Comparison of ENCODE assay signal across 11 cellular contexts in genomic region chr15:62124176-62124952, GRCh38. TPM values are rescaled to one million over a fixed set of nuclear protein-coding genes. Genes with fewer than 3 reads are reported as not detected.
A peak's percentile ranks its signal among the peaks of the same experiment; 100 is the strongest.
DNase-seq lines count a peak whose midpoint lies in the region; ATAC-seq, FAIRE-seq and TF ChIP-seq lines count a peak whose summit lies in the region.
"Had no signal": no experiment of that assay in that cellular context is flagged by ENCODE, and none has a peak within 500 bp of the region (broad histone marks: within the 10 kb centered on the region; RNA-seq: fewer than 3 reads in every experiment).

No MANE protein-coding gene starts in this region.

- no peak for TF ChIP-seq RAD21 in A549 (conservative IDR thresholded peaks at IDR 0.05 in 1 of 2, IDR thresholded peaks at IDR 0.05 in 1 of 2)

- peak overlapping the region; percentile 60 to 67; a peak in 5 of 6 replicates for H3K27ac ChIP-seq in A549
- no peak overlapping the region for H3K27ac ChIP-seq in SK-N-MC
- H3K27ac ChIP-seq in ovary = no peak overlapping the region
- no peak overlapping the region for H3K27ac ChIP-seq in gastrocnemius medialis

- CTCF ChIA-PET in A549 (lab: Yijun Ruan, JAX) = interaction anchor here (1.0 to 3.5 kb wide), 13 partner anchors 9 to 221 kb away, joined by 3 to 19 read pairs (median 6); partner anchors contain the start of gene VPS13C

- DNase-seq in A549 (ENCODE audit: low read depth in 1 of 2, low spot score in 1 of 2) = peak in 1 of 2 experiments; percentile 78
- DNase-seq in GM12892 (ENCODE audit: insufficient read length) = no peak
- DNase-seq in SK-N-MC (ENCODE audit: low read depth, low spot score) = no peak
- DNase-seq in kidney glomerular epithelial cell (lab: John Stamatoyannopoulos, UW) = peak; percentile 38
- no peak for DNase-seq in effector CD8-positive, alpha-beta T cell (lab: John Stamatoyannopoulos, UW)
- no peak for DNase-seq in ovary
- no peak for DNase-seq in gastrocnemius medialis
- DNase-seq in ecto neural progenitor cell (ENCODE audit: low spot score) = no peak
- DNase-seq: NCI-H524 treated with DMSO at 0.1 percent for 48 hours had no signal

- intact Hi-C loops in ovary (cut with DNase I) = no loop called here
- intact Hi-C loops in gastrocnemius medialis (cut with DNase I; ENCODE audit: low total_unique reads) = no loop called here

- peaks cover 30% of the 10 kb centered on the region for H3K4me1 ChIP-seq in A549
- no peaks in the 10 kb centered on the region for H3K4me1 ChIP-seq in ovary (ENCODE audit: insufficient read depth)
- H3K4me1 ChIP-seq in gastrocnemius medialis = peaks cover 8 to 13% of the 10 kb centered on the region in 2 donors

- no peak for TF ChIP-seq CTCF in A549 (IDR thresholded peaks at IDR 0.05)
- TF ChIP-seq CTCF in ovary (IDR thresholded peaks at IDR 0.05) = no peak
- TF ChIP-seq CTCF in gastrocnemius medialis (IDR thresholded peaks at IDR 0.05 in 4 of 5, conservative IDR thresholded peaks at IDR 0.05 in 1 of 5) = no peak

- peak; percentile 91 for FAIRE-seq in A549 (lab: Jason Lieb, UNC)
- peak; percentile 68 for FAIRE-seq in GM12892 (lab: Jason Lieb, UNC)
- FAIRE-seq: colon had no signal

- peak; percentile 75 to 80 for ATAC-seq in A549
- no peak for ATAC-seq in gastrocnemius medialis

- TF ChIP-seq POLR2A in A549 (IDR thresholded peaks at IDR 0.05; ENCODE audit: low read length) (no peak), GM12892 (IDR thresholded peaks at IDR 0.05; ENCODE audit: low read depth, low read length) (no peak), ovary (IDR thresholded peaks at IDR 0.05) (no peak), gastrocnemius medialis (IDR thresholded peaks at IDR 0.05) (no peak)

- H3K9me3 ChIP-seq in A549 (no peaks in the 10 kb centered on the region), SK-N-MC (ENCODE audit: low read depth, low read length) (no peaks in the 10 kb centered on the region), ovary (no peaks in the 10 kb centered on the region), gastrocnemius medialis (no peaks in the 10 kb centered on the region)

- H3K4me2 ChIP-seq in A549 = peak overlapping the region; percentile 53

- H3K4me3 ChIP-seq in A549 = no peak overlapping the region
- peak overlapping the region; percentile 29; the same call in 1 of the 2 replicates for H3K4me3 ChIP-seq in SK-N-MC
- H3K4me3 ChIP-seq in ovary = no peak overlapping the region
- no peak overlapping the region for H3K4me3 ChIP-seq in gastrocnemius medialis

- no peaks in the 10 kb centered on the region for H3K36me3 ChIP-seq in SK-N-MC (ENCODE audit: insufficient read depth, low read length)
- no peaks in the 10 kb centered on the region for H3K36me3 ChIP-seq in ovary
- H3K36me3 ChIP-seq in gastrocnemius medialis = no peaks in the 10 kb centered on the region

- no peak overlapping the region for H3K9ac ChIP-seq in SK-N-MC (ENCODE audit: insufficient read length)

- POLR2A ChIA-PET in A549 (lab: Yijun Ruan, JAX) = interaction anchor here (0.6 kb wide), 1 partner anchor 14 kb away, joined by 4 read pairs; no protein-coding TSS in a partner anchor

- in situ Hi-C loops in gastrocnemius medialis (cut with MboI; ENCODE audit: low sequenced_read_pairs in 4 of 4) = no loop called here

- WGBS in A549 (ENCODE audit: missing lambda C conversion rate) = 7% methylated on average over 6 of the region's 6 CpGs
- 6 to 23% (median 9%) methylated on average over 6 of the region's 6 CpGs for WGBS in ovary, 3 donors

- H3K27me3 ChIP-seq in ovary (no peaks in the 10 kb centered on the region), gastrocnemius medialis (no peaks in the 10 kb centered on the region)

- TF ChIP-seq EP300 in A549 (IDR thresholded peaks at IDR 0.05) (peak; percentile 23 to 32; a peak in 2 of 5 replicates), ovary (IDR thresholded peaks at IDR 0.05) (no peak)

TF ChIP-seq in A549, 52 proteins besides CTCF, POLR2A, EP300 and RAD21 (continues in another document):
- TF ChIP-seq JUNB (IDR thresholded peaks at IDR 0.05) (peak; percentile 78), RNF2 (IDR thresholded peaks at IDR 0.05; ENCODE audit: borderline replicate concordance, low read depth) (no peak), JUN (IDR thresholded peaks at IDR 0.05) (peak in 1 of 2 experiments; percentile 81; a peak in 1 of 5 replicates), ESRRA (IDR thresholded peaks at IDR 0.05; ENCODE audit: borderline replicate concordance, low read length) (no peak), ZSCAN20 (CRISPR knock-in tag; IDR thresholded peaks at IDR 0.05) (no peak), CEBPB (IDR thresholded peaks at IDR 0.05) (peak; percentile 55 to 65; a peak in 2 of 4 replicates), HOXB5 (CRISPR knock-in tag; IDR thresholded peaks at IDR 0.05) (no peak), GATA3 (IDR thresholded peaks at IDR 0.05; ENCODE audit: borderline replicate concordance) (peak; percentile 66), RFX5 (IDR thresholded peaks at IDR 0.05) (no peak), FOSL2 (IDR thresholded peaks at IDR 0.05) (peak; percentile 45; the same call in 1 of the 2 replicates), FOSL2 (CRISPR knock-in tag; IDR thresholded peaks at IDR 0.05) (peak; percentile 88), RARB (CRISPR knock-in tag; IDR thresholded peaks at IDR 0.05) (no peak), ZFP36 (IDR thresholded peaks at IDR 0.05; ENCODE audit: borderline replicate concordance, partially characterized antibody) (no peak), USF2 (IDR thresholded peaks at IDR 0.05) (no peak)
- TF ChIP-seq, protein P1, sequence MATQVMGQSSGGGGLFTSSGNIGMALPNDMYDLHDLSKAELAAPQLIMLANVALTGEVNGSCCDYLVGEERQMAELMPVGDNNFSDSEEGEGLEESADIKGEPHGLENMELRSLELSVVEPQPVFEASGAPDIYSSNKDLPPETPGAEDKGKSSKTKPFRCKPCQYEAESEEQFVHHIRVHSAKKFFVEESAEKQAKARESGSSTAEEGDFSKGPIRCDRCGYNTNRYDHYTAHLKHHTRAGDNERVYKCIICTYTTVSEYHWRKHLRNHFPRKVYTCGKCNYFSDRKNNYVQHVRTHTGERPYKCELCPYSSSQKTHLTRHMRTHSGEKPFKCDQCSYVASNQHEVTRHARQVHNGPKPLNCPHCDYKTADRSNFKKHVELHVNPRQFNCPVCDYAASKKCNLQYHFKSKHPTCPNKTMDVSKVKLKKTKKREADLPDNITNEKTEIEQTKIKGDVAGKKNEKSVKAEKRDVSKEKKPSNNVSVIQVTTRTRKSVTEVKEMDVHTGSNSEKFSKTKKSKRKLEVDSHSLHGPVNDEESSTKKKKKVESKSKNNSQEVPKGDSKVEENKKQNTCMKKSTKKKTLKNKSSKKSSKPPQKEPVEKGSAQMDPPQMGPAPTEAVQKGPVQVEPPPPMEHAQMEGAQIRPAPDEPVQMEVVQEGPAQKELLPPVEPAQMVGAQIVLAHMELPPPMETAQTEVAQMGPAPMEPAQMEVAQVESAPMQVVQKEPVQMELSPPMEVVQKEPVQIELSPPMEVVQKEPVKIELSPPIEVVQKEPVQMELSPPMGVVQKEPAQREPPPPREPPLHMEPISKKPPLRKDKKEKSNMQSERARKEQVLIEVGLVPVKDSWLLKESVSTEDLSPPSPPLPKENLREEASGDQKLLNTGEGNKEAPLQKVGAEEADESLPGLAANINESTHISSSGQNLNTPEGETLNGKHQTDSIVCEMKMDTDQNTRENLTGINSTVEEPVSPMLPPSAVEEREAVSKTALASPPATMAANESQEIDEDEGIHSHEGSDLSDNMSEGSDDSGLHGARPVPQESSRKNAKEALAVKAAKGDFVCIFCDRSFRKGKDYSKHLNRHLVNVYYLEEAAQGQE (IDR thresholded peaks at IDR 0.05) = no peak
- TF ChIP-seq, protein P2, sequence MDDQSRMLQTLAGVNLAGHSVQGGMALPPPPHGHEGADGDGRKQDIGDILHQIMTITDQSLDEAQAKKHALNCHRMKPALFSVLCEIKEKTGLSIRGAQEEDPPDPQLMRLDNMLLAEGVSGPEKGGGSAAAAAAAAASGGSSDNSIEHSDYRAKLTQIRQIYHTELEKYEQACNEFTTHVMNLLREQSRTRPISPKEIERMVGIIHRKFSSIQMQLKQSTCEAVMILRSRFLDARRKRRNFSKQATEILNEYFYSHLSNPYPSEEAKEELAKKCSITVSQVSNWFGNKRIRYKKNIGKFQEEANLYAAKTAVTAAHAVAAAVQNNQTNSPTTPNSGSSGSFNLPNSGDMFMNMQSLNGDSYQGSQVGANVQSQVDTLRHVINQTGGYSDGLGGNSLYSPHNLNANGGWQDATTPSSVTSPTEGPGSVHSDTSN (IDR thresholded peaks at IDR 0.05) = no peak
- TF ChIP-seq, protein P3, sequence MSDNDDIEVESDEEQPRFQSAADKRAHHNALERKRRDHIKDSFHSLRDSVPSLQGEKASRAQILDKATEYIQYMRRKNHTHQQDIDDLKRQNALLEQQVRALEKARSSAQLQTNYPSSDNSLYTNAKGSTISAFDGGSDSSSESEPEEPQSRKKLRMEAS (IDR thresholded peaks at IDR 0.05) = no peak

RNA-seq across cellular contexts. Expression of gene C2CD4B, which starts 40.7 kb away (rescaled TPM):
- 0.06 TPM in 1 of 2 replicates, not detected in the other for polyA plus RNA-seq in A549 (2011; rRNA removed)
- 0.21 and 0.34 TPM in 2 replicates for polyA plus RNA-seq in A549 (2012; cell fraction: cytosol; rRNA removed)
- 0.28 and 0.58 TPM in 2 replicates for polyA plus RNA-seq in A549 (2012; cell fraction: nucleus; rRNA removed)
- polyA plus RNA-seq in A549 (2017; fragmentation: RNase III; extraction: RNeasy Plus Mini Kit Qiagen cat#74134 plus additional on column Dnase treatment) = 0.29 to 0.63 TPM (median 0.45 TPM) in 3 replicates
- polyA minus RNA-seq in A549 (2011; rRNA and poly(A)+ RNA removed) = not detected in 2 replicates
- not detected for polyA plus RNA-seq in GM12892 (2012; ENCODE audit: missing spikeins)
- 1 to 10 TPM in 4 of 7 donors, under 1 TPM in 2, not detected in 1; 0.92 to 7.1 (median 2.6) TPM for total RNA-seq in ovary
- polyA plus RNA-seq in ovary = under 1 TPM; 0.23 to 0.44 TPM
- total RNA-seq in gastrocnemius medialis = 1 to 10 TPM; 1.5 to 3.2 (median 2.2) TPM
- total RNA-seq: mesothelial cell of epicardium had no signal

RNA-seq across cellular contexts. Expression of gene C2CD4A, which starts 57.6 kb away (rescaled TPM):
- polyA plus RNA-seq in A549 (2011; rRNA removed) (0.04 TPM in 1 of 2 replicates, not detected in the other), A549 (2017; fragmentation: RNase III; extraction: RNeasy Plus Mini Kit Qiagen cat#74134 plus additional on column Dnase treatment) (0.10 to 0.32 TPM (median 0.21 TPM) in 3 replicates), ovary (under 1 TPM in 1 of 2 donors, not detected in 1; 0.02 TPM)
- 0.03 TPM in 2 replicates for polyA plus RNA-seq in A549 (2012; cell fraction: cytosol; rRNA removed)
- polyA plus RNA-seq in A549 (2012; cell fraction: nucleus; rRNA removed) = 0.05 and 0.09 TPM in 2 replicates
- polyA minus RNA-seq in A549 (2011; rRNA and poly(A)+ RNA removed) = not detected in 2 replicates
- not detected for polyA plus RNA-seq in GM12892 (2012; ENCODE audit: missing spikeins)
- total RNA-seq in ovary (under 1 TPM in 3 of 7 donors, not detected in 4; 0.12 to 0.13 (median 0.13) TPM), gastrocnemius medialis (under 1 TPM in 3 of 4 donors, not detected in 1; 0.23 to 0.66 (median 0.47) TPM)
- total RNA-seq: mesothelial cell of epicardium had no signal

Comparison
In these comparisons a context has a peak if more than half of its experiments do, and no peak if none do; other contexts are left out.
1. ATAC-seq: peak in A549 (2 of 2); none in gastrocnemius medialis (0 of 2).
2. H3K27ac ChIP-seq: peak in A549 (2 of 2); none in SK-N-MC (single experiment), ovary (0 of 2) and gastrocnemius medialis (0 of 4).